Comparison of ENCODE assay signal across 14 cellular contexts in the genomic region with DNA sequence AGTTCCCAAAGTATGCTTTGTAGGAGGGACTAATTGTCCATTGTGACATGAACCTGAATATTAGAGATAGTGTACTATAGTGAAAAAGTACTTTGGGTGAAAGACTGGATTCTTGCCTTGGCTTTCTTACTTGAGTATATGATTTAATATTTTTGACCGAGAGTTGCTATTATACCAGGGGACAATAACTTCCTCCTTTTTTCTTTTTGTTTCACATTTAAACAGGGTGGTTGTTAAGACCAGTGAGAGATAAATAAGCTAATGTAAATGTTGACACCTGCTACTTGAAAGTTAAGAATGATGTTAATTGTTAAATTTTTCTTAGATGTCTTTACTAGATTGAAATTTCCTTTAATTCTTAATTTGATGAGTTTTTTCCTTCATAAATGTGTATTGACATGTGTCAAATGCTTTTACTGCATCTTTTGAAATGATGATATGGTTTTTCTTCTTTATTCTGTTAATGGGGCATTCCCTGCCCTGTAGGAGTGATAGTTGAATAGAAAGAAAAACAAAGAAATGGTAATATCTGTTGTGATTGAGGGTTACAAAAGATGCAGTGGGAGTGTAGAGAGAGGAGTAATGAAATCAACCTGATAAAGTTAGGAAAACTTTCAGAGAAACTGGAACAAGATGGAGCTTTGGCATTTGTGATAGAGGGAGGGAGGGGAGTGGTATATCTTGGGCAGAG. TPM values are rescaled to one million over a fixed set of nuclear protein-coding genes. Genes with fewer than 3 reads are reported as not detected.
DNase-seq lines count a peak whose midpoint lies in the region; ATAC-seq and TF ChIP-seq lines count a peak whose summit lies in the region.
"Had no signal": no experiment of that assay in that cellular context is flagged by ENCODE, and none has a peak within 500 bp of the region (broad histone marks: within the 10 kb centered on the region; RNA-seq: fewer than 3 reads in every experiment).

No MANE protein-coding gene starts in this region.

- peaks cover 8% of the 10 kb centered on the region for H3K9me3 Mint-ChIP-seq in activated naive CD4-positive, alpha-beta T cell treated with anti-CD3 and anti-CD28 coated beads for 36 hours
- H3K9me3 Mint-ChIP-seq in central memory CD8-positive, alpha-beta T cell: peaks cover 5% of the 10 kb centered on the region
- peaks cover 8 to 9% of the 10 kb centered on the region in 2 donors for H3K9me3 Mint-ChIP-seq in stimulated activated naive B cell treated with anti-CD40 and anti-IgM and Interleukin-4, amounts not matched to agents 10 μg/mL and 1 μg/mL and 100 μg/mL, for 72 hours

- CTCF ChIA-PET in activated naive CD4-positive, alpha-beta T cell treated with anti-CD3 and anti-CD28 coated beads for 36 hours (lab: Charles Lee): interaction anchor here (1.2 to 1.4 kb wide), 3 partner anchors 10 to 22 kb away, joined by 3 read pairs; no protein-coding TSS in a partner anchor
- CTCF ChIA-PET in IMR-90 (lab: Yijun Ruan, JAX): no interaction called here

- ATAC-seq in IMR-90 (ENCODE audit: low read depth) (peak; percentile 21), GM18502 (IDR thresholded peaks at IDR 0.05; ENCODE audit: poor library complexity, unreplicated experiment) (no peak), sciatic nerve (no peak)
- ATAC-seq in central memory CD8-positive, alpha-beta T cell (replicated peaks; ENCODE audit: extremely low read depth, poor library complexity, severe bottlenecking): no peak
- peak; percentile 56 to 62 for ATAC-seq in stimulated activated naive B cell treated with anti-CD40 and anti-IgM and Interleukin-4, amounts not matched to agents 10 μg/mL and 1 μg/mL and 100 μg/mL, for 72 hours (replicated peaks)

- H3K4me2 ChIP-seq in IMR-90 (ENCODE audit: low read depth, low read length): peak overlapping the region; percentile 72

- H3K27me3 ChIP-seq in IMR-90 (ENCODE audit: control insufficient read depth, insufficient read depth, low read length): no peaks in the 10 kb centered on the region
- no peaks in the 10 kb centered on the region for H3K27me3 ChIP-seq in HAP-1 (ENCODE audit: low read depth)
- H3K27me3 ChIP-seq: sigmoid colon had no signal

- H3K79me1 ChIP-seq in IMR-90 (ENCODE audit: low read depth in 1 of 2, low read length in 2 of 2): peaks cover 9 to 75% of the 10 kb centered on the region in 2 experiments

- H3K4me3 ChIP-seq in IMR-90 (ENCODE audit: insufficient read depth, low read depth, low read length) (no peak overlapping the region), HAP-1 (no peak overlapping the region)
- H3K4me3 ChIP-seq: sigmoid colon had no signal

- no peak overlapping the region for H2BK20ac ChIP-seq in IMR-90 (ENCODE audit: low read depth, low read length)

- no peak overlapping the region; the same call in 1 of the 2 replicates for H3K14ac ChIP-seq in IMR-90 (replicated peaks; ENCODE audit: low read depth, low read length)

- H2BK5ac ChIP-seq in IMR-90 (ENCODE audit: low read depth, low read length, poor library complexity, severe bottlenecking): peak overlapping the region; percentile 34

- in situ Hi-C loops in IMR-90 (cut with MboI; ENCODE audit: low sequenced_read_pairs) (no loop called here), HAP-1 (cut with MboI; ENCODE audit: low sequenced_read_pairs) (no loop called here)

- H3K4me1 Mint-ChIP-seq in activated naive CD4-positive, alpha-beta T cell treated with anti-CD3 and anti-CD28 coated beads for 36 hours (ENCODE audit: low read depth): peaks cover 79% of the 10 kb centered on the region
- H3K4me1 Mint-ChIP-seq in central memory CD8-positive, alpha-beta T cell: peaks cover 67% of the 10 kb centered on the region
- H3K4me1 Mint-ChIP-seq in stimulated activated naive B cell treated with anti-CD40 and anti-IgM and Interleukin-4, amounts not matched to agents 10 μg/mL and 1 μg/mL and 100 μg/mL, for 72 hours: peaks cover 38 to 72% of the 10 kb centered on the region in 2 donors

- H3K9me3 ChIP-seq in IMR-90 (ENCODE audit: control insufficient read depth, insufficient read depth, low read length): no peaks in the 10 kb centered on the region
- H3K9me3 ChIP-seq in HAP-1: no peaks in the 10 kb centered on the region
- H3K9me3 ChIP-seq: sigmoid colon had no signal

- H2AFZ ChIP-seq in IMR-90 (replicated peaks; ENCODE audit: low read length, poor library complexity): no peak overlapping the region

- no peak overlapping the region for H2AK9ac ChIP-seq in IMR-90 (replicated peaks; ENCODE audit: low read depth, low read length, poor library complexity)

- no peak overlapping the region for H3K9ac ChIP-seq in IMR-90 (ENCODE audit: low read depth, low read length)

- no TSS peak for BruUV-seq in IMR-90 (replicated peaks; lab: Mats Ljungman, UMichigan)

- H3K4ac ChIP-seq in IMR-90 (ENCODE audit: low read depth, low read length): no peak overlapping the region

- H3K36me3 ChIP-seq in IMR-90 (ENCODE audit: control insufficient read depth, insufficient read depth, low read length) (no peaks in the 10 kb centered on the region), HAP-1 (replicated peaks) (no peaks in the 10 kb centered on the region)
- H3K36me3 ChIP-seq: sigmoid colon had no signal

- H2AK5ac ChIP-seq in IMR-90 (ENCODE audit: low read depth, low read length): 0 out of 2 replicates have a peak overlapping the region, but pooled peaks have one; percentile 29

- no peak overlapping the region for H3K56ac ChIP-seq in IMR-90 (ENCODE audit: extremely low read depth, insufficient read depth, low read length)

- H2BK120ac ChIP-seq in IMR-90 (ENCODE audit: low read depth, low read length): no peak overlapping the region

- POLR2A ChIA-PET in IMR-90 (lab: Charles Lee; ENCODE audit: unreplicated experiment): no interaction called here

- no peaks in the 10 kb centered on the region for H3K27me3 Mint-ChIP-seq in activated naive CD4-positive, alpha-beta T cell treated with anti-CD3 and anti-CD28 coated beads for 36 hours (ENCODE audit: low read depth)
- H3K27me3 Mint-ChIP-seq in central memory CD8-positive, alpha-beta T cell: no peaks in the 10 kb centered on the region
- H3K27me3 Mint-ChIP-seq in stimulated activated naive B cell treated with anti-CD40 and anti-IgM and Interleukin-4, amounts not matched to agents 10 μg/mL and 1 μg/mL and 100 μg/mL, for 72 hours: no peaks in the 10 kb centered on the region

- no peak overlapping the region for H4K91ac ChIP-seq in IMR-90 (ENCODE audit: insufficient read depth, low read depth, low read length)

- H2BK15ac ChIP-seq in IMR-90 (ENCODE audit: low read depth, low read length): no peak overlapping the region

- peak overlapping the region; percentile 81; the same call in 1 of the 2 replicates for H3K23ac ChIP-seq in IMR-90 (ENCODE audit: low read depth, low read length)

- peaks cover 14% of the 10 kb centered on the region for H3K36me3 Mint-ChIP-seq in activated naive CD4-positive, alpha-beta T cell treated with anti-CD3 and anti-CD28 coated beads for 36 hours (ENCODE audit: low read depth)
- H3K36me3 Mint-ChIP-seq in central memory CD8-positive, alpha-beta T cell (ENCODE audit: insufficient read depth): peaks cover 6% of the 10 kb centered on the region
- peaks cover 15 to 17% of the 10 kb centered on the region in 2 donors for H3K36me3 Mint-ChIP-seq in stimulated activated naive B cell treated with anti-CD40 and anti-IgM and Interleukin-4, amounts not matched to agents 10 μg/mL and 1 μg/mL and 100 μg/mL, for 72 hours

- peaks cover 92% of the 10 kb centered on the region for H4K20me1 ChIP-seq in IMR-90 (ENCODE audit: insufficient read depth, low read length)

- TF ChIP-seq CTCF in IMR-90 (conservative IDR thresholded peaks at IDR 0.05; ENCODE audit: low read depth, low read length): no peak

- no CpG with 5 or more reads among the region's 1 CpG for whole genome bisulfite sequencing in IMR-90 (ENCODE audit: extremely low coverage in 2 of 2, insufficient read length in 1 of 2), 2 experiments

- H3K27ac Mint-ChIP-seq in activated naive CD4-positive, alpha-beta T cell treated with anti-CD3 and anti-CD28 coated beads for 36 hours: peak overlapping the region; percentile 65
- H3K27ac Mint-ChIP-seq in central memory CD8-positive, alpha-beta T cell (ENCODE audit: low read depth): peak overlapping the region; percentile 9
- H3K27ac Mint-ChIP-seq in stimulated activated naive B cell treated with anti-CD40 and anti-IgM and Interleukin-4, amounts not matched to agents 10 μg/mL and 1 μg/mL and 100 μg/mL, for 72 hours: peak overlapping the region; percentile 38

- no peak overlapping the region for H3K27ac ChIP-seq in IMR-90 (ENCODE audit: insufficient read depth, low read length)
- H3K27ac ChIP-seq: sigmoid colon had no signal

- no peak overlapping the region for H3K4me3 Mint-ChIP-seq in activated naive CD4-positive, alpha-beta T cell treated with anti-CD3 and anti-CD28 coated beads for 36 hours
- H3K4me3 Mint-ChIP-seq in central memory CD8-positive, alpha-beta T cell: no peak overlapping the region
- peak overlapping the region; percentile 2 to 60 for H3K4me3 Mint-ChIP-seq in stimulated activated naive B cell treated with anti-CD40 and anti-IgM and Interleukin-4, amounts not matched to agents 10 μg/mL and 1 μg/mL and 100 μg/mL, for 72 hours
- H3K4me3 Mint-ChIP-seq: T-helper 1 cell treated with Interleukin-12 subunit alpha and Interleukin-12 subunit beta and Interleukin-4 antibody, amounts not matched to agents 30 μg/mL and 1 μg/mL, for 36 hours had no signal

- no peak for TF ChIP-seq RAD21 in IMR-90 (IDR thresholded peaks at IDR 0.05; ENCODE audit: low read length)

- dilution Hi-C loops in IMR-90 (cut with HindIII; ENCODE audit: low sequenced_read_pairs, unreplicated experiment): no loop called here

- H4K8ac ChIP-seq in IMR-90 (ENCODE audit: low read depth in 2 of 2, low read length in 2 of 2): no peak overlapping the region

- H3K18ac ChIP-seq in IMR-90 (ENCODE audit: low read depth, low read length): no peak overlapping the region

- intact Hi-C loops in activated naive CD4-positive, alpha-beta T cell treated with anti-CD3 and anti-CD28 coated beads for 36 hours (cut with micrococcal nuclease): loop anchor here (1.0 to 2.0 kb wide), 2 partner anchors 10 to 191 kb away; no protein-coding TSS in a partner anchor
- intact Hi-C loops in IMR-90 (cut with micrococcal nuclease) (no loop called here), sciatic nerve (cut with DNase I) (no loop called here)

- peaks cover 12% of the 10 kb centered on the region for H3K4me1 ChIP-seq in IMR-90 (ENCODE audit: control insufficient read depth, insufficient read depth, low read length)
- H3K4me1 ChIP-seq in HAP-1: 0 out of 2 replicates have a peak, but pooled peaks cover 3% of the 10 kb centered on the region

- no peak for TF ChIP-seq POLR2A in IMR-90 (IDR thresholded peaks at IDR 0.05; ENCODE audit: low read depth, low read length)

- DNase-seq in activated naive CD4-positive, alpha-beta T cell treated with anti-CD3 and anti-CD28 coated beads for 36 hours: no peak
- no peak for DNase-seq in activated naive CD4-positive, alpha-beta T cell (lab: John Stamatoyannopoulos, UW)
- DNase-seq in IMR-90 (no peak), sciatic nerve (ENCODE audit: low spot score) (no peak), HAP-1 (ENCODE audit: low spot score in 2 of 2) (no peak)
- no peak for DNase-seq in central memory CD8-positive, alpha-beta T cell (ENCODE audit: low spot score in 2 of 2)
- no peak for DNase-seq in stimulated activated naive B cell treated with anti-CD40 and anti-IgM and Interleukin-4, amounts not matched to agents 10 μg/mL and 1 μg/mL and 100 μg/mL, for 72 hours
- DNase-seq: activated CD8-positive, alpha-beta memory T cell treated with anti-CD3 and anti-CD28 coated beads, Interleukin-2, amount 50 U/mL, for 48 hours; GF-D8; head of caudate nucleus; NCI-H510A treated with DMSO at 0.1 percent for 48 hours; sigmoid colon had no signal

- no peak overlapping the region for H4K5ac ChIP-seq in IMR-90 (ENCODE audit: low read depth, low read length)

- H3K9me1 ChIP-seq in IMR-90 (ENCODE audit: insufficient read depth, low read length): peaks cover 19% of the 10 kb centered on the region

RNA-seq across cellular contexts. Expression of a gene that starts 48.4 kb away (rescaled TPM):
- 10 to 100 TPM; 33.6 to 35.3 TPM for total RNA-seq in activated naive CD4-positive, alpha-beta T cell treated with anti-CD3 and anti-CD28 coated beads for 36 hours
- total RNA-seq in IMR-90 (2012; rRNA removed): 10.9 and 13.1 TPM in 2 replicates
- polyA plus RNA-seq in IMR-90 (2012; rRNA removed): 21.8 and 26.7 TPM in 2 replicates
- 15.3 and 24.4 TPM in 2 replicates for polyA plus RNA-seq in IMR-90 (2012; cell fraction: cytosol; rRNA removed)
- 15.6 and 20.7 TPM in 2 replicates for polyA plus RNA-seq in IMR-90 (2012; cell fraction: nucleus; rRNA removed; ENCODE audit: low replicate concordance)
- 58.9 TPM for total RNA-seq in sciatic nerve

Comparison
In these comparisons a context has a peak if more than half of its experiments do, and no peak if none do; other contexts are left out.
1. H3K27ac Mint-ChIP-seq: peak in every context shown above with its lines; median percentile 65 in activated naive CD4-positive, alpha-beta T cell treated with anti-CD3 and anti-CD28 coated beads for 36 hours; 38 in stimulated activated naive B cell treated with anti-CD40 and anti-IgM and Interleukin-4, amounts not matched to agents 10 μg/mL and 1 μg/mL and 100 μg/mL, for 72 hours; 9 in central memory CD8-positive, alpha-beta T cell.
2. H3K4me3 Mint-ChIP-seq: peak in stimulated activated naive B cell treated with anti-CD40 and anti-IgM and Interleukin-4, amounts not matched to agents 10 μg/mL and 1 μg/mL and 100 μg/mL, for 72 hours (2 of 2); none in activated naive CD4-positive, alpha-beta T cell treated with anti-CD3 and anti-CD28 coated beads for 36 hours (single experiment) and central memory CD8-positive, alpha-beta T cell (single experiment).
3. ATAC-seq: peak in IMR-90 (single experiment) and stimulated activated naive B cell treated with anti-CD40 and anti-IgM and Interleukin-4, amounts not matched to agents 10 μg/mL and 1 μg/mL and 100 μg/mL, for 72 hours (2 of 2); none in central memory CD8-positive, alpha-beta T cell (single experiment), GM18502 (single experiment) and sciatic nerve (single experiment).